16 cellular contexts compared by ENCODE assay signal in genomic region chr15:92843819-92844218, GRCh38. TPM values are rescaled to one million over a fixed set of nuclear protein-coding genes. Genes with fewer than 3 reads are reported as not detected.
DNase-seq lines count a peak whose midpoint lies in the region; ATAC-seq and TF ChIP-seq lines count a peak whose summit lies in the region.
"Had no signal": no experiment of that assay in that cellular context is flagged by ENCODE, and none has a peak within 500 bp of the region (broad histone marks: within the 10 kb centered on the region; RNA-seq: fewer than 3 reads in every experiment).

No MANE protein-coding gene starts in this region.

- peak overlapping the region; percentile 95 for H3K27ac Mint-ChIP-seq in activated naive CD4-positive, alpha-beta T cell treated with anti-CD3 and anti-CD28 coated beads, Interleukin-2, amount 10 ng/mL, durations not matched to agents 7 days and 5 days
- H3K27ac Mint-ChIP-seq in activated CD4-positive, alpha-beta T cell treated with anti-CD3 and anti-CD28 coated beads, Interleukin-2, amount 10 ng/mL, durations not matched to agents 24 days and 14 days = peak overlapping the region; percentile 77
- H3K27ac Mint-ChIP-seq in glutamatergic neuron (ENCODE audit: unreplicated experiment) = peak overlapping the region; percentile 62
- H3K27ac Mint-ChIP-seq in stimulated activated naive CD8-positive, alpha-beta T cell treated with anti-CD3 and anti-CD28 coated beads, Interleukin-15, amount 100 ng/mL, for 72 hours = peak overlapping the region; percentile 60 to 93

- intact Hi-C loops in activated CD4-positive, alpha-beta T cell treated with anti-CD3 and anti-CD28 coated beads, Interleukin-2, amount 10 ng/mL, durations not matched to agents 24 days and 14 days (cut with micrococcal nuclease) = loop anchor here (1.0 kb wide), 1 partner anchor 11 kb away; no protein-coding TSS in a partner anchor

- H3K27me3 Mint-ChIP-seq in activated naive CD4-positive, alpha-beta T cell treated with anti-CD3 and anti-CD28 coated beads, Interleukin-2, amount 10 ng/mL, durations not matched to agents 7 days and 5 days = no peaks in the 10 kb centered on the region
- H3K27me3 Mint-ChIP-seq in activated CD4-positive, alpha-beta T cell treated with anti-CD3 and anti-CD28 coated beads, Interleukin-2, amount 10 ng/mL, durations not matched to agents 24 days and 14 days = no peaks in the 10 kb centered on the region
- peaks cover 4% of the 10 kb centered on the region for H3K27me3 Mint-ChIP-seq in glutamatergic neuron (ENCODE audit: unreplicated experiment)
- H3K27me3 Mint-ChIP-seq in stimulated activated naive CD8-positive, alpha-beta T cell treated with anti-CD3 and anti-CD28 coated beads, Interleukin-15, amount 100 ng/mL, for 72 hours = no peaks in the 10 kb centered on the region

- TF ChIP-seq CTCF in glutamatergic neuron (IDR thresholded peaks at IDR 0.05; ENCODE audit: partially characterized antibody, unreplicated experiment) = no peak

- ATAC-seq in stimulated activated naive CD8-positive, alpha-beta T cell treated with anti-CD3 and anti-CD28 coated beads, Interleukin-15, amount 100 ng/mL, for 72 hours = peak; percentile 44
- ATAC-seq in GM21423 (IDR thresholded peaks at IDR 0.05; ENCODE audit: unreplicated experiment) = no peak
- ATAC-seq in HG02973 (IDR thresholded peaks at IDR 0.05; ENCODE audit: unreplicated experiment) = no peak

- CTCF ChIA-PET in activated naive CD4-positive, alpha-beta T cell treated with anti-CD3 and anti-CD28 coated beads, Interleukin-2, amount 10 ng/mL, durations not matched to agents 7 days and 5 days (lab: Charles Lee) = interaction anchor here (0.6 kb wide), 1 partner anchor 37 kb away, joined by 3 read pairs; no protein-coding TSS in a partner anchor

- H3K36me3 Mint-ChIP-seq in activated naive CD4-positive, alpha-beta T cell treated with anti-CD3 and anti-CD28 coated beads, Interleukin-2, amount 10 ng/mL, durations not matched to agents 7 days and 5 days = no peaks in the 10 kb centered on the region
- H3K36me3 Mint-ChIP-seq in activated CD4-positive, alpha-beta T cell treated with anti-CD3 and anti-CD28 coated beads, Interleukin-2, amount 10 ng/mL, durations not matched to agents 24 days and 14 days (ENCODE audit: low read depth) = no peaks in the 10 kb centered on the region
- H3K36me3 Mint-ChIP-seq in glutamatergic neuron (ENCODE audit: unreplicated experiment) = peaks cover 2% of the 10 kb centered on the region

- no peaks in the 10 kb centered on the region for H3K9me3 Mint-ChIP-seq in activated naive CD4-positive, alpha-beta T cell treated with anti-CD3 and anti-CD28 coated beads, Interleukin-2, amount 10 ng/mL, durations not matched to agents 7 days and 5 days
- no peaks in the 10 kb centered on the region for H3K9me3 Mint-ChIP-seq in activated CD4-positive, alpha-beta T cell treated with anti-CD3 and anti-CD28 coated beads, Interleukin-2, amount 10 ng/mL, durations not matched to agents 24 days and 14 days
- peaks cover 2% of the 10 kb centered on the region for H3K9me3 Mint-ChIP-seq in glutamatergic neuron (ENCODE audit: unreplicated experiment)
- no peaks in the 10 kb centered on the region for H3K9me3 Mint-ChIP-seq in stimulated activated naive CD8-positive, alpha-beta T cell treated with anti-CD3 and anti-CD28 coated beads, Interleukin-15, amount 100 ng/mL, for 72 hours

- peak; percentile 42 for DNase-seq in activated naive CD4-positive, alpha-beta T cell treated with anti-CD3 and anti-CD28 coated beads, Interleukin-2, amount 10 ng/mL, durations not matched to agents 7 days and 5 days
- DNase-seq in activated naive CD4-positive, alpha-beta T cell treated with Interleukin-2 at 50 U/mL for 16 hours = no peak
- DNase-seq in activated CD4-positive, alpha-beta T cell treated with anti-CD3 and anti-CD28 coated beads, Interleukin-2, amount 10 ng/mL, durations not matched to agents 24 days and 14 days = no peak
- DNase-seq in glutamatergic neuron (no peak), COR-L47 (lab: John Stamatoyannopoulos, UW) (no peak)
- no peak for DNase-seq in stimulated activated naive CD8-positive, alpha-beta T cell treated with anti-CD3 and anti-CD28 coated beads, Interleukin-15, amount 100 ng/mL, for 72 hours
- DNase-seq: activated CD4-positive, CD25-positive, alpha-beta regulatory T cell treated with anti-CD3 and anti-CD28 coated beads, Interleukin-2, amount 50 U/mL, for 72 hours; activated gamma-delta T cell; DMS153; effector CD8-positive, alpha-beta T cell; kidney glomerular epithelial cell; NCI-H187 treated with DMSO at 0.1 percent for 48 hours; NCI-H526 treated with DMSO at 0.1 percent for 48 hours; Peyer's patch had no signal

- H3K4me3 Mint-ChIP-seq in activated naive CD4-positive, alpha-beta T cell treated with anti-CD3 and anti-CD28 coated beads, Interleukin-2, amount 10 ng/mL, durations not matched to agents 7 days and 5 days = peak overlapping the region; percentile 8
- peak overlapping the region; percentile 40 for H3K4me3 Mint-ChIP-seq in activated CD4-positive, alpha-beta T cell treated with anti-CD3 and anti-CD28 coated beads, Interleukin-2, amount 10 ng/mL, durations not matched to agents 24 days and 14 days
- H3K4me3 Mint-ChIP-seq in glutamatergic neuron (ENCODE audit: unreplicated experiment) = peak overlapping the region; percentile 15
- peak overlapping the region; percentile 52 to 55 for H3K4me3 Mint-ChIP-seq in stimulated activated naive CD8-positive, alpha-beta T cell treated with anti-CD3 and anti-CD28 coated beads, Interleukin-15, amount 100 ng/mL, for 72 hours

- H3K4me1 Mint-ChIP-seq in activated naive CD4-positive, alpha-beta T cell treated with anti-CD3 and anti-CD28 coated beads, Interleukin-2, amount 10 ng/mL, durations not matched to agents 7 days and 5 days = peaks cover 69% of the 10 kb centered on the region
- peaks cover 54% of the 10 kb centered on the region for H3K4me1 Mint-ChIP-seq in activated CD4-positive, alpha-beta T cell treated with anti-CD3 and anti-CD28 coated beads, Interleukin-2, amount 10 ng/mL, durations not matched to agents 24 days and 14 days
- H3K4me1 Mint-ChIP-seq in glutamatergic neuron (ENCODE audit: low read depth, unreplicated experiment) = peaks cover 12% of the 10 kb centered on the region
- peaks cover 77% of the 10 kb centered on the region for H3K4me1 Mint-ChIP-seq in stimulated activated naive CD8-positive, alpha-beta T cell treated with anti-CD3 and anti-CD28 coated beads, Interleukin-15, amount 100 ng/mL, for 72 hours

RNA-seq across cellular contexts. Expression of gene CHD2, which starts 56.3 kb away (rescaled TPM):
- total RNA-seq in activated CD4-positive, alpha-beta T cell treated with anti-CD3 and anti-CD28 coated beads, Interleukin-2, amount 10 ng/mL, durations not matched to agents 24 days and 14 days = 105 and 111 TPM in 2 replicates
- total RNA-seq in glutamatergic neuron (ENCODE audit: unreplicated experiment) = 201 TPM
